ENCODE assay signal across 14 cellular contexts in genomic region chr11:131914299-131914902, GRCh38.
DNase-seq lines count a peak whose midpoint lies in the region; ATAC-seq and TF ChIP-seq lines count a peak whose summit lies in the region.
"Had no signal": no experiment of that assay in that cellular context is flagged by ENCODE, and none has a peak within 500 bp of the region (broad histone marks: within the 10 kb centered on the region; RNA-seq: fewer than 3 reads in every experiment).

No MANE protein-coding gene starts in this region.

- H3K4me1 Mint-ChIP-seq in CD14-positive monocyte (peaks cover 4% of the 10 kb centered on the region), mesothelial cell of epicardium (peaks cover 12% of the 10 kb centered on the region)

- H3K27ac Mint-ChIP-seq in CD14-positive monocyte (no peak overlapping the region), mesothelial cell of epicardium (no peak overlapping the region)
- H3K27ac Mint-ChIP-seq: WTC11 had no signal

- intact Hi-C loops in CD14-positive monocyte (cut with micrococcal nuclease): no loop called here

- peaks cover 0 to 3% (median 0%) of the 10 kb centered on the region in 7 donors for H3K9me3 Mint-ChIP-seq in CD14-positive monocyte
- H3K9me3 Mint-ChIP-seq in mesothelial cell of epicardium: no peaks in the 10 kb centered on the region
- H3K9me3 Mint-ChIP-seq: WTC11 had no signal

- TF ChIP-seq CTCF in CD14-positive monocyte (IDR thresholded peaks at IDR 0.05) (peak; percentile 30), mesothelial cell of epicardium (IDR thresholded peaks at IDR 0.05; ENCODE audit: unreplicated experiment) (peak; percentile 36)

- ATAC-seq in GM21447 (IDR thresholded peaks at IDR 0.05; ENCODE audit: unreplicated experiment): no peak
- ATAC-seq: WTC11 had no signal

- H3K4me3 Mint-ChIP-seq in CD14-positive monocyte (no peak overlapping the region), mesothelial cell of epicardium (no peak overlapping the region)
- H3K4me3 Mint-ChIP-seq: WTC11 had no signal

- peaks cover 40 to 43% (median 43%) of the 10 kb centered on the region in 3 donors for H3K27me3 Mint-ChIP-seq in CD14-positive monocyte (ENCODE audit: low read depth in 3 of 3)
- peaks cover 87% of the 10 kb centered on the region for H3K27me3 Mint-ChIP-seq in mesothelial cell of epicardium (ENCODE audit: low read depth)

- DNase-seq in CD14-positive monocyte (ENCODE audit: low spot score) (no peak), HCEC 1CT (peak; percentile 45), cerebellar cortex (ENCODE audit: low spot score) (peak; percentile 69), mesothelial cell of epicardium (ENCODE audit: low spot score in 2 of 2, unreplicated experiment in 2 of 2) (no peak), globus pallidus (ENCODE audit: low spot score) (no peak), T-helper 1 cell (no peak), H4 (ENCODE audit: low spot score) (no peak)
- DNase-seq: activated gamma-delta T cell; KBM-7; Peyer's patch; spleen; stimulated activated naive CD4-positive, alpha-beta T cell had no signal

- no peaks in the 10 kb centered on the region for H3K36me3 Mint-ChIP-seq in CD14-positive monocyte
- H3K36me3 Mint-ChIP-seq in mesothelial cell of epicardium: no peaks in the 10 kb centered on the region
- H3K36me3 Mint-ChIP-seq: WTC11 had no signal

Comparison
In these comparisons a context has a peak if more than half of its experiments do, and no peak if none do; other contexts are left out.
1. DNase-seq: peak in HCEC 1CT (single experiment) and cerebellar cortex (single experiment); none in CD14-positive monocyte (single experiment), mesothelial cell of epicardium (0 of 2), globus pallidus (single experiment), T-helper 1 cell (0 of 5) and H4 (single experiment).